ENCODE assay signal across 17 cellular contexts in the genomic region with DNA sequence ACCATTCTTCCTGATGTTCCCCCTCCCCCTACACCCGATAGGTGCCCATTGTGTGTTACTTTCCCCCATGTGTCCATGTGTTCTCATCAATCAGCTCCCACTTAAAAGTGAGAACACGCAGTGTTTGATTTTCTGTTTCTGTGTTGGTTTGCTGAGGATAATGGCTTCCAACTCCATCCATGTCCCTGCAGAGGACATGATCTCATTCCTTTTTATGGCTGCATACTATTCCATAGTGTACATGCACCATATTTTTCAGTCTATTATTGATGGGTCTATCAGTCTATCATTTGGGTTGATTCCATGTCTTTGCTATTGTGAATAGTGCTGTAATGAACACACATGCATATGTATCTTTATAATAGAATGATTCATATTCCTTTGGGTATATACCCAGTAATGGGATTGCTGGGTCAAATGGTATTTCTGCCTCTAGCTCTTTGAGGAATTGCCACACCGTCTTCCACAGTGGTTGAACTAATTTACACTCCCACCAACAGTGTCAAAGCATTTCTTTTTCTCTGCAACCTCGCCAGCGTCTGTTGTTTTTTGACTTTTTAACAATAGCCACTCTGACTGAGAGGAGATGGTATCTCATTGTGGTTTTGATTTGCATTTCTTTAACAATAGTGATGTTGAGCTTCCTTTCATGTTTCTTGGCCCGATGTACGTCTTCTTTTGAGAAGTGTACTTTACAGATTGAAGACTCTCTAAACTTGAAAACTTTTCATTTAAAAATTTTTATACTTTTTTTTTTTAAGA.
"Had no signal": no experiment of that assay in that cellular context is flagged by ENCODE, and none has a peak within 500 bp of the region (broad histone marks: within the 10 kb centered on the region; RNA-seq: fewer than 3 reads in every experiment).

No MANE protein-coding gene starts in this region.

- H3K9me3 ChIP-seq: colonic mucosa, esophagus muscularis mucosa, psoas muscle, sigmoid colon, upper lobe of left lung had no signal

- DNase-seq: activated CD4-positive, alpha-beta T cell treated with anti-CD3 and anti-CD28 coated beads, Interleukin-2, amount 50 U/mL, for 4 hours; activated naive CD4-positive, alpha-beta T cell treated with Interleukin-2 at 50 U/mL for 16 hours; activated naive CD8-positive, alpha-beta T cell treated with anti-CD3 and anti-CD28 coated beads, Interleukin-2, amount 50 U/mL, for 24 hours; activated T-cell treated with anti-CD3 and anti-CD28 coated beads for 4 hours; aorta; caudate nucleus; colonic mucosa; foreskin fibroblast; psoas muscle; sigmoid colon; spleen; T-helper 1 cell; T1000; upper lobe of left lung had no signal

- H3K4me3 ChIP-seq: colonic mucosa, esophagus muscularis mucosa, psoas muscle, sigmoid colon, spleen, upper lobe of left lung had no signal

- H3K27ac ChIP-seq: colonic mucosa, esophagus muscularis mucosa, psoas muscle, sigmoid colon, spleen, upper lobe of left lung had no signal

- H3K27me3 Mint-ChIP-seq: stimulated activated naive CD8-positive, alpha-beta T cell treated with anti-CD3 and anti-CD28 coated beads, Interleukin-15, Interleukin-2, amounts not matched to agents 100 ng/mL and 50 ng/mL, for 24 hours had no signal

- H3K4me3 Mint-ChIP-seq: activated naive CD8-positive, alpha-beta T cell treated with anti-CD3 and anti-CD28 coated beads, Interleukin-2, amount 50 U/mL, for 24 hours; stimulated activated naive CD8-positive, alpha-beta T cell treated with anti-CD3 and anti-CD28 coated beads, Interleukin-15, Interleukin-2, amounts not matched to agents 100 ng/mL and 50 ng/mL, for 24 hours had no signal

- ATAC-seq: activated CD4-positive, CD25-positive, alpha-beta regulatory T cell treated with anti-CD3 and anti-CD28 coated beads, Interleukin-2, amount 50 U/mL, for 24 hours; activated naive CD8-positive, alpha-beta T cell treated with anti-CD3 and anti-CD28 coated beads, Interleukin-2, amount 50 U/mL, for 24 hours; psoas muscle had no signal

- H3K36me3 ChIP-seq: colonic mucosa, esophagus muscularis mucosa, sigmoid colon, spleen, upper lobe of left lung had no signal

- H3K27ac Mint-ChIP-seq: activated naive CD8-positive, alpha-beta T cell treated with anti-CD3 and anti-CD28 coated beads, Interleukin-2, amount 50 U/mL, for 24 hours; stimulated activated naive CD8-positive, alpha-beta T cell treated with anti-CD3 and anti-CD28 coated beads, Interleukin-15, Interleukin-2, amounts not matched to agents 100 ng/mL and 50 ng/mL, for 24 hours had no signal

- H3K4me1 ChIP-seq: colonic mucosa, esophagus muscularis mucosa, psoas muscle, sigmoid colon, spleen, upper lobe of left lung had no signal

- H3K9me3 Mint-ChIP-seq: activated naive CD8-positive, alpha-beta T cell treated with anti-CD3 and anti-CD28 coated beads, Interleukin-2, amount 50 U/mL, for 24 hours; stimulated activated naive CD8-positive, alpha-beta T cell treated with anti-CD3 and anti-CD28 coated beads, Interleukin-15, Interleukin-2, amounts not matched to agents 100 ng/mL and 50 ng/mL, for 24 hours had no signal

- H3K4me1 Mint-ChIP-seq: activated naive CD8-positive, alpha-beta T cell treated with anti-CD3 and anti-CD28 coated beads, Interleukin-2, amount 50 U/mL, for 24 hours had no signal

- H3K27me3 ChIP-seq: colonic mucosa, sigmoid colon, upper lobe of left lung had no signal
